ENCODE assay signal across 9 cellular contexts in genomic region chr22:23243006-23243573, GRCh38.
DNase-seq lines count a peak whose midpoint lies in the region; ATAC-seq and TF ChIP-seq lines count a peak whose summit lies in the region.
"Had no signal": no experiment of that assay in that cellular context is flagged by ENCODE, and none has a peak within 500 bp of the region (broad histone marks: within the 10 kb centered on the region; RNA-seq: fewer than 3 reads in every experiment).

No MANE protein-coding gene starts in this region.

- intact Hi-C loops in Right ventricle myocardium inferior (cut with DNase I): no loop called here

- POLR2A ChIA-PET in HEK293 (lab: Yijun Ruan, JAX): interaction anchor here (0.6 to 1.0 kb wide), 4 partner anchors 9 to 317 kb away, joined by 3 read pairs; no protein-coding TSS in a partner anchor

- TF ChIP-seq CTCF in HEK293 (tag by site-specific recombination; IDR thresholded peaks at IDR 0.05) (no peak), chondrocyte (IDR thresholded peaks at IDR 0.05) (no peak)

- no peaks in the 10 kb centered on the region for H3K4me1 ChIP-seq in HEK293 (ENCODE audit: control insufficient read depth, insufficient read depth, low read length)

- H3K9me3 Mint-ChIP-seq in activated CD8-positive, alpha-beta memory T cell treated with anti-CD3 and anti-CD28 coated beads, Interleukin-2, amount 10 ng/mL, durations not matched to agents 7 days and 5 days (ENCODE audit: low read depth): no peaks in the 10 kb centered on the region
- no peaks in the 10 kb centered on the region for H3K9me3 Mint-ChIP-seq in chondrocyte (ENCODE audit: low read depth)

- peak; percentile 86 for DNase-seq in activated CD8-positive, alpha-beta memory T cell treated with anti-CD3 and anti-CD28 coated beads, Interleukin-2, amount 10 ng/mL, durations not matched to agents 7 days and 5 days
- DNase-seq in iPS DF 19.7 (ENCODE audit: low read depth, low spot score) (peak; percentile 83), NCI-H2171 treated with DMSO at 0.1 percent for 48 hours (lab: John Stamatoyannopoulos, UW) (no peak), chondrocyte (ENCODE audit: low spot score) (no peak), NCI-H82 treated with DMSO at 0.1 percent for 48 hours (lab: John Stamatoyannopoulos, UW; ENCODE audit: unreplicated experiment) (no peak), Right ventricle myocardium inferior (ENCODE audit: missing footprints) (no peak)
- peak; percentile 52 for DNase-seq in stimulated activated CD8-positive, alpha-beta memory T cell treated with anti-CD3 and anti-CD28 coated beads, Interleukin-12 subunit alpha, Interleukin-12 subunit beta, amount 100 ng/mL, for 4 hours (ENCODE audit: low read depth)
- DNase-seq: NCI-H1105 treated with DMSO at 0.1 percent for 48 hours had no signal

- no peaks in the 10 kb centered on the region for H3K9me3 ChIP-seq in HEK293 (ENCODE audit: control insufficient read depth, insufficient read depth, low read depth, low read length)

- H3K27ac Mint-ChIP-seq in activated CD8-positive, alpha-beta memory T cell treated with anti-CD3 and anti-CD28 coated beads, Interleukin-2, amount 10 ng/mL, durations not matched to agents 7 days and 5 days: peak overlapping the region; percentile 76
- H3K27ac Mint-ChIP-seq in chondrocyte (ENCODE audit: unreplicated experiment): no peak overlapping the region

- H3K4me3 Mint-ChIP-seq in activated CD8-positive, alpha-beta memory T cell treated with anti-CD3 and anti-CD28 coated beads, Interleukin-2, amount 10 ng/mL, durations not matched to agents 7 days and 5 days: peak overlapping the region; percentile 25
- no peak overlapping the region for H3K4me3 Mint-ChIP-seq in chondrocyte (ENCODE audit: unreplicated experiment)

- peaks cover 5% of the 10 kb centered on the region for H3K36me3 Mint-ChIP-seq in activated CD8-positive, alpha-beta memory T cell treated with anti-CD3 and anti-CD28 coated beads, Interleukin-2, amount 10 ng/mL, durations not matched to agents 7 days and 5 days
- H3K36me3 Mint-ChIP-seq in chondrocyte (ENCODE audit: low read depth): no peaks in the 10 kb centered on the region

- no peak overlapping the region for H3K27ac ChIP-seq in HEK293 (ENCODE audit: extremely low read depth, low read depth, low read length)

- CTCF ChIA-PET in HEK293 (lab: Yijun Ruan, JAX): interaction anchor here (0.6 to 1.3 kb wide), 10 partner anchors 9 to 94 kb away, joined by 3 to 11 read pairs (median 4); no protein-coding TSS in a partner anchor
- CTCF ChIA-PET in activated CD8-positive, alpha-beta memory T cell treated with anti-CD3 and anti-CD28 coated beads, Interleukin-2, amount 10 ng/mL, durations not matched to agents 7 days and 5 days (lab: Charles Lee): interaction anchor here (0.9 to 3.1 kb wide), 14 partner anchors 9 to 69 kb away, joined by 3 to 18 read pairs (median 4); partner anchors contain the start of gene BCR

- H3K4me1 Mint-ChIP-seq in activated CD8-positive, alpha-beta memory T cell treated with anti-CD3 and anti-CD28 coated beads, Interleukin-2, amount 10 ng/mL, durations not matched to agents 7 days and 5 days: peaks cover 67% of the 10 kb centered on the region
- H3K4me1 Mint-ChIP-seq in chondrocyte (ENCODE audit: low read depth): peaks cover 35% of the 10 kb centered on the region

- H3K27me3 Mint-ChIP-seq in activated CD8-positive, alpha-beta memory T cell treated with anti-CD3 and anti-CD28 coated beads, Interleukin-2, amount 10 ng/mL, durations not matched to agents 7 days and 5 days: no peaks in the 10 kb centered on the region
- H3K27me3 Mint-ChIP-seq in chondrocyte (ENCODE audit: low read depth): no peaks in the 10 kb centered on the region

- H3K4me3 ChIP-seq in HEK293 (ENCODE audit: low read depth, low read length): no peak overlapping the region

- peak; percentile 93 for ATAC-seq in activated CD8-positive, alpha-beta memory T cell treated with anti-CD3 and anti-CD28 coated beads, Interleukin-2, amount 10 ng/mL, durations not matched to agents 7 days and 5 days
- no peak for ATAC-seq in Right ventricle myocardium inferior

- H3K36me3 ChIP-seq in HEK293 (ENCODE audit: control insufficient read depth in 2 of 2, insufficient read depth in 1 of 2, low read length in 2 of 2): peaks cover 0 to 7% of the 10 kb centered on the region in 2 experiments; a peak in 1 of 3 replicates

TF ChIP-seq in HEK293, 187 proteins besides CTCF, POLR2A, EP300 and RAD21:
- no peak for TF ChIP-seq ZSCAN18 (tag by site-specific recombination; IDR thresholded peaks at IDR 0.05)
- TF ChIP-seq ZNF426 (tag by site-specific recombination; IDR thresholded peaks at IDR 0.05): no peak
- TF ChIP-seq ZNF335 (tag by site-specific recombination; conservative IDR thresholded peaks at IDR 0.05): peak; percentile 69
- TF ChIP-seq ZBTB48 (tag by site-specific recombination; IDR thresholded peaks at IDR 0.05): 0 out of 2 replicates have a peak, but pooled peaks have one; percentile 14
- TF ChIP-seq KLF1 (tag by site-specific recombination; IDR thresholded peaks at IDR 0.05): 0 out of 2 replicates have a peak, but pooled peaks have one; percentile 6
- no peak for TF ChIP-seq ATF2 (tag by site-specific recombination; IDR thresholded peaks at IDR 0.05; ENCODE audit: low read depth)

Comparison
In these comparisons a context has a peak if more than half of its experiments do, and no peak if none do; other contexts are left out.
1. DNase-seq: peak in activated CD8-positive, alpha-beta memory T cell treated with anti-CD3 and anti-CD28 coated beads, Interleukin-2, amount 10 ng/mL, durations not matched to agents 7 days and 5 days (single experiment), iPS DF 19.7 (single experiment) and stimulated activated CD8-positive, alpha-beta memory T cell treated with anti-CD3 and anti-CD28 coated beads, Interleukin-12 subunit alpha, Interleukin-12 subunit beta, amount 100 ng/mL, for 4 hours (single experiment); none in NCI-H2171 treated with DMSO at 0.1 percent for 48 hours (single experiment), chondrocyte (single experiment), NCI-H82 treated with DMSO at 0.1 percent for 48 hours (single experiment) and Right ventricle myocardium inferior (single experiment).